17 cellular contexts compared by ENCODE assay signal in the genomic region with DNA sequence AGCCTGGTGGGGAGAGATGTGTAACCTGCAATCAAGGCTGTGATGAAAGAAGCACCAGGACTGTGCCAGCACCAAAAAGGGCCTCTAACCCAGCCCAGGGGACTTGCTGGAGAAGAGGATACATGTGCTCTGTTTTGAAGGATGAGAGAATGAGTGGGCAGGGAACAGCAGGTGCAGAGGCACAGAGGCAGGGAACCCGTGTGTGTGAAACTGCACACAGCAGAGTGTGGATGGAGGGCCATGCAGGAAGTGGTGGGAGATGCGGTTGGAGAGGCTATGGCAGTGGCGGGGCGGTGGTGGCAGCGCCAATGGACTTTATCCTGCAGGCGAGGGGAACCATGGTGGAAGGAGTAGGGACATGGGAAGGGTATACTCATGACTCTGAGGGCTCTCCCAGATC.
"Had no signal": no experiment of that assay in that cellular context is flagged by ENCODE, and none has a peak within 500 bp of the region (broad histone marks: within the 10 kb centered on the region; RNA-seq: fewer than 3 reads in every experiment).

No MANE protein-coding gene starts in this region.

- H3K4me3 ChIP-seq: breast epithelium, lung, spleen, tibial nerve, vagina had no signal

- H3K36me3 ChIP-seq: breast epithelium, spleen, tibial nerve, vagina had no signal

- ATAC-seq: activated CD4-positive, alpha-beta T cell treated with anti-CD3 and anti-CD28 coated beads for 36 hours; activated CD8-positive, alpha-beta memory T cell treated with anti-CD3 and anti-CD28 coated beads, Interleukin-2, amount 10 ng/mL, durations not matched to agents 7 days and 5 days; WTC11 had no signal

- FAIRE-seq: astrocyte, frontal cortex, TTC549 had no signal

- DNase-seq: activated CD4-positive, alpha-beta T cell treated with anti-CD3 and anti-CD28 coated beads, Interleukin-2, amount 50 U/mL, for 48 hours; activated CD8-positive, alpha-beta memory T cell treated with anti-CD3 and anti-CD28 coated beads, Interleukin-2, amount 10 ng/mL, durations not matched to agents 7 days and 5 days; cortex of kidney; effector CD4-positive, alpha-beta T cell; islet precursor cell; retina; spleen; stimulated activated naive CD4-positive, alpha-beta T cell treated with Interleukin-2 at 50 U/mL for 16 hours had no signal

- H3K4me1 ChIP-seq: breast epithelium, spleen had no signal

- H3K9me3 ChIP-seq: breast epithelium, spleen, tibial nerve, vagina had no signal

- H3K27ac ChIP-seq: breast epithelium, spleen, tibial nerve, vagina had no signal

- H3K27me3 ChIP-seq: breast epithelium, tibial nerve, vagina had no signal
